ENCODE assay signal across 14 cellular contexts in the genomic region with DNA sequence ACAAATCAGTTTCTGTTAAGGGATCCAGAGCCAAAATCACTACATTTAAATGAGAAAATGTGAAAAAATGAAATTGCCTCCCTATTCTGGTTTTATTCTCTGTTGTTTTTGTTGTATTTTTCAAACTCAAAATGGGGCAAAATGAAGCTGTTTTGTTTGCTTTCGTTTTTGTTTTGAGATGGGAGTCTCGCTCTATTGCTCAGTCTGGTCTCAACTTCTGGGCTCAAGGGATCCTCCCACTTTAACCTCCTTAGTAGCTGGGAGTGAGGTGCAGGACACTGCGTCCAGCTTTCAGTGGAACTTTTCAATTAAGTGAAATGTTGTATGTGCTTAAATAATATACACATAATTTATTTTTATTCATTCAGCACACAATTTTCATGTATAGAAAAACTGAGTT.
A peak's percentile ranks its signal among the peaks of the same experiment; 100 is the strongest.
DNase-seq lines count a peak whose midpoint lies in the region; ATAC-seq and TF ChIP-seq lines count a peak whose summit lies in the region.
"Had no signal": no experiment of that assay in that cellular context is flagged by ENCODE, and none has a peak within 500 bp of the region (broad histone marks: within the 10 kb centered on the region; RNA-seq: fewer than 3 reads in every experiment).

No MANE protein-coding gene starts in this region.

- H3K9ac ChIP-seq in BLaER1 = no peak overlapping the region
- no peak overlapping the region for H3K9ac ChIP-seq in endodermal cell (ENCODE audit: extremely low read depth, low read length, poor library complexity, severe bottlenecking)

- 97% methylated on average over 2 of the region's 3 CpGs; no CpG with 5 or more reads in 1 of the 2 experiments for WGBS in endodermal cell (ENCODE audit: insufficient coverage in 1 of 2, insufficient read length in 1 of 2), 2 experiments

- H3K4me2 ChIP-seq in BLaER1 = peak overlapping the region; percentile 77
- H3K4me2 ChIP-seq: A549 had no signal

- no peak overlapping the region for H3K27ac Mint-ChIP-seq in endodermal cell
- no peak overlapping the region for H3K27ac Mint-ChIP-seq in T-helper 2 cell treated with Interferon-gamma antibody and Interleukin-4, amounts not matched to agents 5 μg/mL and 100 μg/mL, for 36 hours
- H3K27ac Mint-ChIP-seq: activated naive CD4-positive, alpha-beta T cell treated with anti-CD3 and anti-CD28 coated beads, Interleukin-2, amount 50 U/mL, for 24 hours; effector memory CD8-positive, alpha-beta T cell had no signal

- peaks cover 11% of the 10 kb centered on the region for H3K4me1 Mint-ChIP-seq in endodermal cell
- H3K4me1 Mint-ChIP-seq in T-helper 2 cell treated with Interferon-gamma antibody and Interleukin-4, amounts not matched to agents 5 μg/mL and 100 μg/mL, for 36 hours (ENCODE audit: low read depth) = no peaks in the 10 kb centered on the region
- H3K4me1 Mint-ChIP-seq: activated naive CD4-positive, alpha-beta T cell treated with anti-CD3 and anti-CD28 coated beads, Interleukin-2, amount 50 U/mL, for 24 hours had no signal

- ATAC-seq in GM19328 (IDR thresholded peaks at IDR 0.05; ENCODE audit: unreplicated experiment) = peak; percentile 61
- ATAC-seq in HG02678 (IDR thresholded peaks at IDR 0.05; ENCODE audit: unreplicated experiment) = peak; percentile 38
- peak; percentile 71 for ATAC-seq in HG03565 (IDR thresholded peaks at IDR 0.05; ENCODE audit: unreplicated experiment)
- ATAC-seq: A549; effector memory CD8-positive, alpha-beta T cell; gastrocnemius medialis had no signal

- H3K4me1 ChIP-seq in BLaER1 = peaks cover 39% of the 10 kb centered on the region
- peaks cover 5% of the 10 kb centered on the region for H3K4me1 ChIP-seq in endodermal cell (ENCODE audit: control insufficient read depth, insufficient read depth, low read length)
- H3K4me1 ChIP-seq: A549, gastrocnemius medialis had no signal

- no peaks in the 10 kb centered on the region for H3K27me3 Mint-ChIP-seq in endodermal cell (ENCODE audit: insufficient read depth)
- no peaks in the 10 kb centered on the region for H3K27me3 Mint-ChIP-seq in T-helper 2 cell treated with Interferon-gamma antibody and Interleukin-4, amounts not matched to agents 5 μg/mL and 100 μg/mL, for 36 hours (ENCODE audit: low read depth)
- H3K27me3 Mint-ChIP-seq: activated naive CD4-positive, alpha-beta T cell treated with anti-CD3 and anti-CD28 coated beads, Interleukin-2, amount 50 U/mL, for 24 hours; effector memory CD8-positive, alpha-beta T cell had no signal

- H3K9me3 Mint-ChIP-seq in endodermal cell = peaks cover 3% of the 10 kb centered on the region
- peaks cover 9% of the 10 kb centered on the region for H3K9me3 Mint-ChIP-seq in T-helper 2 cell treated with Interferon-gamma antibody and Interleukin-4, amounts not matched to agents 5 μg/mL and 100 μg/mL, for 36 hours

- peaks cover 10% of the 10 kb centered on the region; the same call in 1 of the 2 replicates for H3K9me3 ChIP-seq in BLaER1
- H3K9me3 ChIP-seq in endodermal cell (ENCODE audit: control insufficient read depth, low read length) = no peaks in the 10 kb centered on the region
- H3K9me3 ChIP-seq: A549, gastrocnemius medialis had no signal

- DNase-seq in NCI-H1436 treated with DMSO at 0.1 percent for 48 hours (lab: John Stamatoyannopoulos, UW) = no peak
- no peak for DNase-seq in effector CD8-positive, alpha-beta T cell (lab: John Stamatoyannopoulos, UW)
- DNase-seq in endodermal cell = no peak
- no peak for DNase-seq in T-helper 2 cell treated with Interferon-gamma antibody and Interleukin-4, amounts not matched to agents 5 μg/mL and 100 μg/mL, for 36 hours (ENCODE audit: low spot score)
- DNase-seq: effector memory CD8-positive, alpha-beta T cell; gastrocnemius medialis; islet precursor cell; SHP77 treated with DMSO at 0.1 percent for 48 hours had no signal

- H3K27ac ChIP-seq in BLaER1 = peak overlapping the region; percentile 76
- no peak overlapping the region for H3K27ac ChIP-seq in endodermal cell (ENCODE audit: low read depth, low read length)
- H3K27ac ChIP-seq: A549, gastrocnemius medialis had no signal

- peaks cover 22% of the 10 kb centered on the region for H3K36me3 Mint-ChIP-seq in endodermal cell (ENCODE audit: low read depth)
- H3K36me3 Mint-ChIP-seq in T-helper 2 cell treated with Interferon-gamma antibody and Interleukin-4, amounts not matched to agents 5 μg/mL and 100 μg/mL, for 36 hours (ENCODE audit: low read depth) = no peaks in the 10 kb centered on the region
- H3K36me3 Mint-ChIP-seq: activated naive CD4-positive, alpha-beta T cell treated with anti-CD3 and anti-CD28 coated beads, Interleukin-2, amount 50 U/mL, for 24 hours had no signal

- no peaks in the 10 kb centered on the region for H4K20me1 ChIP-seq in BLaER1

- no peak overlapping the region for H3K4me3 Mint-ChIP-seq in endodermal cell
- no peak overlapping the region for H3K4me3 Mint-ChIP-seq in T-helper 2 cell treated with Interferon-gamma antibody and Interleukin-4, amounts not matched to agents 5 μg/mL and 100 μg/mL, for 36 hours
- H3K4me3 Mint-ChIP-seq: activated naive CD4-positive, alpha-beta T cell treated with anti-CD3 and anti-CD28 coated beads, Interleukin-2, amount 50 U/mL, for 24 hours; effector memory CD8-positive, alpha-beta T cell had no signal

- TF ChIP-seq CTCF in endodermal cell (conservative IDR thresholded peaks at IDR 0.05) = no peak

- no peak overlapping the region for H3K4me3 ChIP-seq in BLaER1
- H3K4me3 ChIP-seq in endodermal cell (ENCODE audit: low read length) = no peak overlapping the region
- H3K4me3 ChIP-seq: A549, gastrocnemius medialis had no signal

- H3K36me3 ChIP-seq in BLaER1 (no peaks in the 10 kb centered on the region), endodermal cell (ENCODE audit: control insufficient read depth, insufficient read depth, low read length) (peaks cover 23% of the 10 kb centered on the region)
- H3K36me3 ChIP-seq: gastrocnemius medialis had no signal

- no peaks in the 10 kb centered on the region for H3K27me3 ChIP-seq in BLaER1
- H3K27me3 ChIP-seq in endodermal cell (ENCODE audit: control insufficient read depth, insufficient read depth, low read length, poor library complexity, severe bottlenecking) = no peaks in the 10 kb centered on the region
- H3K27me3 ChIP-seq: gastrocnemius medialis had no signal
